In genomic region chr13:99434258-99434788, GRCh38 we compare ENCODE assay signal across 9 cellular contexts.
A peak's percentile ranks its signal among the peaks of the same experiment; 100 is the strongest.
DNase-seq lines count a peak whose midpoint lies in the region; ATAC-seq and TF ChIP-seq lines count a peak whose summit lies in the region.
"Had no signal": no experiment of that assay in that cellular context is flagged by ENCODE, and none has a peak within 500 bp of the region (broad histone marks: within the 10 kb centered on the region; RNA-seq: fewer than 3 reads in every experiment).

No MANE protein-coding gene starts in this region.

- H3K9me3 Mint-ChIP-seq in activated CD4-positive, alpha-beta memory T cell treated with anti-CD3 and anti-CD28 coated beads, Interleukin-2, amount 10 ng/mL, durations not matched to agents 7 days and 5 days: no peaks in the 10 kb centered on the region
- no peaks in the 10 kb centered on the region for H3K9me3 Mint-ChIP-seq in endodermal cell

- peak overlapping the region; percentile 71 for H3K27ac Mint-ChIP-seq in activated CD4-positive, alpha-beta memory T cell treated with anti-CD3 and anti-CD28 coated beads, Interleukin-2, amount 10 ng/mL, durations not matched to agents 7 days and 5 days
- H3K27ac Mint-ChIP-seq in endodermal cell: no peak overlapping the region

- H3K4me1 ChIP-seq in endodermal cell (ENCODE audit: control insufficient read depth, insufficient read depth, low read length): peaks cover 9% of the 10 kb centered on the region
- peaks cover 0 to 34% (median 8%) of the 10 kb centered on the region in 9 donors for H3K4me1 ChIP-seq in heart right ventricle

- H3K27me3 ChIP-seq in endodermal cell (ENCODE audit: control insufficient read depth, insufficient read depth, low read length, poor library complexity, severe bottlenecking) (peaks cover 3% of the 10 kb centered on the region), heart right ventricle (peaks cover 0 to 12% (median 5%) of the 10 kb centered on the region in 7 donors)

- H3K4me1 Mint-ChIP-seq in activated CD4-positive, alpha-beta memory T cell treated with anti-CD3 and anti-CD28 coated beads, Interleukin-2, amount 10 ng/mL, durations not matched to agents 7 days and 5 days: peaks cover 67% of the 10 kb centered on the region
- H3K4me1 Mint-ChIP-seq in endodermal cell: peaks cover 11% of the 10 kb centered on the region

- no peak overlapping the region for H3K9ac ChIP-seq in endodermal cell (ENCODE audit: extremely low read depth, low read length, poor library complexity, severe bottlenecking)

- ATAC-seq in GM21723 (IDR thresholded peaks at IDR 0.05; ENCODE audit: unreplicated experiment) (peak; percentile 32), heart right ventricle (no peak), HG03342 (IDR thresholded peaks at IDR 0.05; ENCODE audit: unreplicated experiment) (no peak)

- H3K27ac ChIP-seq in endodermal cell (ENCODE audit: low read depth, low read length) (no peak overlapping the region), heart right ventricle (peak overlapping the region in 1 of 10 donors; percentile 83)
- H3K27ac ChIP-seq: SK-N-MC had no signal

- H3K36me3 Mint-ChIP-seq in activated CD4-positive, alpha-beta memory T cell treated with anti-CD3 and anti-CD28 coated beads, Interleukin-2, amount 10 ng/mL, durations not matched to agents 7 days and 5 days (ENCODE audit: low read depth): peaks cover 5% of the 10 kb centered on the region
- H3K36me3 Mint-ChIP-seq in endodermal cell (ENCODE audit: low read depth): no peaks in the 10 kb centered on the region

- POLR2A ChIA-PET in activated CD4-positive, alpha-beta memory T cell treated with anti-CD3 and anti-CD28 coated beads, Interleukin-2, amount 10 ng/mL, durations not matched to agents 7 days and 5 days (lab: Charles Lee): interaction anchor here (0.7 to 5.2 kb wide), 26 partner anchors 9 to 348 kb away, joined by 3 to 57 read pairs (median 6); partner anchors contain the start of genes GPR18, GPR183, TM9SF2 and UBAC2

- peak; percentile 80 for DNase-seq in activated CD4-positive, alpha-beta memory T cell treated with anti-CD3 and anti-CD28 coated beads, Interleukin-2, amount 10 ng/mL, durations not matched to agents 7 days and 5 days
- DNase-seq in endodermal cell (peak; percentile 81), NCI-H1092 treated with DMSO at 0.1 percent for 48 hours (lab: John Stamatoyannopoulos, UW) (no peak), heart right ventricle (no peak), hypothalamus (lab: John Stamatoyannopoulos, UW) (no peak)
- DNase-seq in stimulated activated CD8-positive, alpha-beta memory T cell treated with anti-CD3 and anti-CD28 coated beads, Interleukin-4, amount 100 ng/mL, for 1 hour (ENCODE audit: low read depth in 2 of 2, low spot score in 1 of 2): peak; percentile 46 to 59

- intact Hi-C loops in heart right ventricle (cut with DNase I): loop anchor here in 2 of 10 donors (5.0 to 10.0 kb wide), 2 partner anchors 47 to 160 kb away; no protein-coding TSS in a partner anchor

- no peaks in the 10 kb centered on the region for H3K9me3 ChIP-seq in endodermal cell (ENCODE audit: control insufficient read depth, low read length)
- H3K9me3 ChIP-seq in heart right ventricle: no peaks in the 10 kb centered on the region

- H3K4me3 ChIP-seq in endodermal cell (ENCODE audit: low read length) (no peak overlapping the region), heart right ventricle (no peak overlapping the region)
- H3K4me3 ChIP-seq: SK-N-MC had no signal

- H3K4me3 Mint-ChIP-seq in activated CD4-positive, alpha-beta memory T cell treated with anti-CD3 and anti-CD28 coated beads, Interleukin-2, amount 10 ng/mL, durations not matched to agents 7 days and 5 days: peak overlapping the region; percentile 33
- no peak overlapping the region for H3K4me3 Mint-ChIP-seq in endodermal cell

- WGBS in endodermal cell (ENCODE audit: insufficient coverage in 1 of 2, insufficient read length in 1 of 2), 2 experiments: 87 to 88% methylated on average over 16 to 17 of the region's 17 CpGs
- 87 to 91% methylated on average over 17 of the region's 17 CpGs for WGBS in heart right ventricle, 2 donors

- TF ChIP-seq CTCF in endodermal cell (conservative IDR thresholded peaks at IDR 0.05): peak; percentile 21
- no peak for TF ChIP-seq CTCF in heart right ventricle (IDR thresholded peaks at IDR 0.05)

- CTCF ChIA-PET in activated CD4-positive, alpha-beta memory T cell treated with anti-CD3 and anti-CD28 coated beads, Interleukin-2, amount 10 ng/mL, durations not matched to agents 7 days and 5 days (lab: Charles Lee): interaction anchor here (0.9 to 4.9 kb wide), 19 partner anchors 9 to 257 kb away, joined by 3 to 317 read pairs (median 14); partner anchors contain the start of gene GPR18

- H3K36me3 ChIP-seq in endodermal cell (ENCODE audit: control insufficient read depth, insufficient read depth, low read length): no peaks in the 10 kb centered on the region
- H3K36me3 ChIP-seq in heart right ventricle: no peaks in the 10 kb centered on the region

- H3K27me3 Mint-ChIP-seq in activated CD4-positive, alpha-beta memory T cell treated with anti-CD3 and anti-CD28 coated beads, Interleukin-2, amount 10 ng/mL, durations not matched to agents 7 days and 5 days: peaks cover 7% of the 10 kb centered on the region
- peaks cover 6% of the 10 kb centered on the region for H3K27me3 Mint-ChIP-seq in endodermal cell (ENCODE audit: insufficient read depth)

Comparison
In these comparisons a context has a peak if more than half of its experiments do, and no peak if none do; other contexts are left out.
1. DNase-seq: peak in activated CD4-positive, alpha-beta memory T cell treated with anti-CD3 and anti-CD28 coated beads, Interleukin-2, amount 10 ng/mL, durations not matched to agents 7 days and 5 days (single experiment), endodermal cell (single experiment) and stimulated activated CD8-positive, alpha-beta memory T cell treated with anti-CD3 and anti-CD28 coated beads, Interleukin-4, amount 100 ng/mL, for 1 hour (2 of 2); none in NCI-H1092 treated with DMSO at 0.1 percent for 48 hours (single experiment), heart right ventricle (0 of 2) and hypothalamus (0 of 51).